In genomic region chr15:77858677-77859490, GRCh38 we compare ENCODE assay signal across 16 cellular contexts.
A peak's percentile ranks its signal among the peaks of the same experiment; 100 is the strongest.
DNase-seq lines count a peak whose midpoint lies in the region; ATAC-seq and TF ChIP-seq lines count a peak whose summit lies in the region.
"Had no signal": no experiment of that assay in that cellular context is flagged by ENCODE, and none has a peak within 500 bp of the region (broad histone marks: within the 10 kb centered on the region; RNA-seq: fewer than 3 reads in every experiment).

No MANE protein-coding gene starts in this region.

- H3K9me3 ChIP-seq in BLaER1 treated with 17β-estradiol and CSF1 and Interleukin-3, amounts not matched to agents 10 nM and 100 nM (replicated peaks in 1 of 11) = no peaks in the 10 kb centered on the region
- no peaks in the 10 kb centered on the region for H3K9me3 ChIP-seq in HCT116 (ENCODE audit: control insufficient read depth in 1 of 2, insufficient read depth in 1 of 2, low read depth in 1 of 2, low read length in 2 of 2)
- no peaks in the 10 kb centered on the region for H3K9me3 ChIP-seq in OCI-LY3 (ENCODE audit: insufficient read depth, low read length)
- no peaks in the 10 kb centered on the region for H3K9me3 ChIP-seq in right lobe of liver
- H3K9me3 ChIP-seq: BE2C, HAP-1, vagina had no signal

- H3K4me3 ChIP-seq in BLaER1 treated with 17β-estradiol and CSF1 and Interleukin-3, amounts not matched to agents 10 nM and 100 nM = no peak overlapping the region
- H3K4me3 ChIP-seq in HCT116 (replicated peaks in 1 of 2; ENCODE audit: low read depth in 1 of 2, low read length in 2 of 2) (no peak overlapping the region), OCI-LY3 (ENCODE audit: low read length) (peak overlapping the region; percentile 75), right lobe of liver (no peak overlapping the region)
- H3K4me3 ChIP-seq: HAP-1, vagina had no signal

- no TSS peak for BruUV-seq in HCT116 (replicated peaks; lab: Mats Ljungman, UMichigan)

- TF ChIP-seq RAD21 in HCT116 (IDR thresholded peaks at IDR 0.05; ENCODE audit: low read depth) = no peak

- H3K27me3 ChIP-seq in BLaER1 treated with 17β-estradiol and CSF1 and Interleukin-3, amounts not matched to agents 10 nM and 100 nM = no peaks in the 10 kb centered on the region; a peak in 1 of 22 replicates
- H3K27me3 ChIP-seq in HCT116 (ENCODE audit: insufficient read depth, low read length) = peaks cover 16% of the 10 kb centered on the region; the same call in 1 of the 2 replicates
- H3K27me3 ChIP-seq in OCI-LY3 (ENCODE audit: low read depth, low read length) = peaks cover 9% of the 10 kb centered on the region; the same call in 1 of the 2 replicates
- no peaks in the 10 kb centered on the region for H3K27me3 ChIP-seq in right lobe of liver
- H3K27me3 ChIP-seq: BE2C, vagina had no signal

- RAD21 ChIA-PET in HCT116 (lab: Charles Lee; ENCODE audit: low non-redundant PET in 1 of 2, low total read pairs in 2 of 2, uncharacterized antibody in 2 of 2, unreplicated experiment in 2 of 2) = no interaction called here

- H3K9me2 ChIP-seq in HCT116 (ENCODE audit: insufficient read depth) = no peaks in the 10 kb centered on the region

- intact Hi-C loops in HCT116 (cut with micrococcal nuclease) = no loop called here
- intact Hi-C loops in right lobe of liver (cut with DNase I) = no loop called here

- H4K20me1 ChIP-seq in BLaER1 treated with 17β-estradiol and CSF1 and Interleukin-3, amounts not matched to agents 10 nM and 100 nM = no peaks in the 10 kb centered on the region; a peak in 1 of 22 replicates
- no peaks in the 10 kb centered on the region for H4K20me1 ChIP-seq in HCT116 (ENCODE audit: insufficient read depth)
- no peaks in the 10 kb centered on the region for H4K20me1 ChIP-seq in OCI-LY3 (ENCODE audit: insufficient read depth, low read length)

- TF ChIP-seq POLR2A in HCT116 (IDR thresholded peaks at IDR 0.05; ENCODE audit: borderline replicate concordance, extremely low read depth, insufficient read depth, insufficient read length) = peak; percentile 85
- TF ChIP-seq POLR2A in right lobe of liver (IDR thresholded peaks at IDR 0.05) = no peak
- no peak for TF ChIP-seq POLR2A in erythroblast (IDR thresholded peaks at IDR 0.05; ENCODE audit: low read length)

- no peak for TF ChIP-seq CTCF in HCT116 (IDR thresholded peaks at IDR 0.05 in 2 of 3, conservative IDR thresholded peaks at IDR 0.05 in 1 of 3; ENCODE audit: borderline replicate concordance in 1 of 3, insufficient read depth in 1 of 3, low read depth in 2 of 3, low read length in 2 of 3)
- no peak for TF ChIP-seq CTCF in OCI-LY3 (IDR thresholded peaks at IDR 0.05; ENCODE audit: low read depth, low read length)
- TF ChIP-seq CTCF in right lobe of liver (IDR thresholded peaks at IDR 0.05) = no peak

- WGBS in right lobe of liver (ENCODE audit: insufficient coverage, low coverage, low lambda C conversion rate, missing lambda C conversion rate) = 66% methylated on average over 8 of the region's 11 CpGs

- DNase-seq in HCT116 (ENCODE audit: low read depth, low spot score) (no peak), right lobe of liver (peak in 2 of 3 donors; percentile 27 to 35), activated gamma-delta T cell treated with Interleukin-2 at 50 U/mL for 16 hours (no peak), erythroblast (lab: John Stamatoyannopoulos, UW) (no peak)
- no peak for DNase-seq in activated naive CD4-positive, alpha-beta T cell (lab: John Stamatoyannopoulos, UW)
- DNase-seq: activated CD4-positive, alpha-beta T cell treated with anti-CD3 and anti-CD28 coated beads, Interleukin-2, amount 10 ng/mL, durations not matched to agents 24 days and 14 days; activated naive CD8-positive, alpha-beta T cell treated with anti-CD3 and anti-CD28 coated beads, Interleukin-2, amount 50 U/mL, for 24 hours; activated T-cell treated with anti-CD3 and anti-CD28 coated beads, Interleukin-2, amount 50 U/mL, for 4 hours; BE2C; NCI-H1436 treated with DMSO at 0.1 percent for 48 hours; NCI-H524 treated with DMSO at 0.1 percent for 48 hours had no signal

- H3K27ac ChIP-seq in BLaER1 treated with 17β-estradiol and CSF1 and Interleukin-3, amounts not matched to agents 10 nM and 100 nM = peak overlapping the region in 5 of 11 experiments; percentile 46 to 63 (median 58); a peak in 10 of 22 replicates
- H3K27ac ChIP-seq in HCT116 (ENCODE audit: low read depth, low read length) (no peak overlapping the region), OCI-LY3 (ENCODE audit: low read length) (peak overlapping the region; percentile 79), right lobe of liver (no peak overlapping the region)
- H3K27ac ChIP-seq: vagina had no signal

- no peak overlapping the region for H2AFZ ChIP-seq in HCT116 (ENCODE audit: low read depth, low read length, poor library complexity, severe bottlenecking)
- peak overlapping the region; percentile 44 for H2AFZ ChIP-seq in OCI-LY3 (ENCODE audit: low read depth, low read length)

- CTCF ChIA-PET in HCT116 (lab: Charles Lee) = no interaction called here

- H3K9ac ChIP-seq in BLaER1 treated with 17β-estradiol and CSF1 and Interleukin-3, amounts not matched to agents 10 nM and 100 nM = peak overlapping the region in 1 of 11 experiments; percentile 41; a peak in 1 of 22 replicates
- no peak overlapping the region for H3K9ac ChIP-seq in HCT116 (ENCODE audit: low read length)
- peak overlapping the region; percentile 67 for H3K9ac ChIP-seq in OCI-LY3 (ENCODE audit: low read length)

- H3K4me2 ChIP-seq in BLaER1 treated with 17β-estradiol and CSF1 and Interleukin-3, amounts not matched to agents 10 nM and 100 nM = peak overlapping the region in 9 of 11 experiments; percentile 10 to 92 (median 62); a peak in 14 of 22 replicates
- H3K4me2 ChIP-seq in HCT116 (ENCODE audit: low read length) (no peak overlapping the region), OCI-LY3 (ENCODE audit: low read length) (peak overlapping the region; percentile 93)

- H3K79me2 ChIP-seq in HCT116 (ENCODE audit: insufficient read depth, low read length) = no peaks in the 10 kb centered on the region
- no peaks in the 10 kb centered on the region for H3K79me2 ChIP-seq in OCI-LY3 (ENCODE audit: low read length)

- H3K36me3 ChIP-seq in BLaER1 treated with 17β-estradiol and CSF1 and Interleukin-3, amounts not matched to agents 10 nM and 100 nM = no peaks in the 10 kb centered on the region
- H3K36me3 ChIP-seq in HCT116 (ENCODE audit: control insufficient read depth in 1 of 2, insufficient read depth in 2 of 2, low read length in 2 of 2) (no peaks in the 10 kb centered on the region), OCI-LY3 (replicated peaks; ENCODE audit: low read depth, low read length) (no peaks in the 10 kb centered on the region), right lobe of liver (no peaks in the 10 kb centered on the region)
- H3K36me3 ChIP-seq: BE2C, HAP-1, vagina had no signal

- ATAC-seq in HCT116 = peak; percentile 17; the same call in 1 of the 2 replicates
- ATAC-seq in right lobe of liver = no peak
- no peak for ATAC-seq in HG02938 (IDR thresholded peaks at IDR 0.05; ENCODE audit: unreplicated experiment)
- ATAC-seq: activated naive CD8-positive, alpha-beta T cell treated with anti-CD3 and anti-CD28 coated beads, Interleukin-2, amount 50 U/mL, for 24 hours; activated T-cell treated with anti-CD3 and anti-CD28 coated beads, Interleukin-2, amount 50 U/mL, for 4 hours had no signal

- peaks cover 19 to 37% (median 30%) of the 10 kb centered on the region in 10 experiments for H3K4me1 ChIP-seq in BLaER1 treated with 17β-estradiol and CSF1 and Interleukin-3, amounts not matched to agents 10 nM and 100 nM
- H3K4me1 ChIP-seq in HCT116 (ENCODE audit: control insufficient read depth in 1 of 2, insufficient read depth in 2 of 2, low read length in 2 of 2) = peaks cover 0 to 6% of the 10 kb centered on the region in 2 experiments; a peak in 1 of 4 replicates
- peaks cover 29% of the 10 kb centered on the region for H3K4me1 ChIP-seq in OCI-LY3 (ENCODE audit: low read length)
- H3K4me1 ChIP-seq in right lobe of liver = no peaks in the 10 kb centered on the region
- H3K4me1 ChIP-seq: BE2C, HAP-1, vagina had no signal

- POLR2A ChIA-PET in HCT116 (lab: Charles Lee) = no interaction called here

TF ChIP-seq in HCT116, 20 proteins besides CTCF, POLR2A, EP300 and RAD21:
- TF ChIP-seq YY1 (IDR thresholded peaks at IDR 0.05; ENCODE audit: extremely low read depth, insufficient replicate concordance, low read depth, low read length) (no peak), REST (IDR thresholded peaks at IDR 0.05; ENCODE audit: low read depth) (no peak), POLR2AphosphoS5 (IDR thresholded peaks at IDR 0.05; ENCODE audit: low read depth, low read length) (no peak), JUND (IDR thresholded peaks at IDR 0.05) (no peak), SRF (IDR thresholded peaks at IDR 0.05; ENCODE audit: low read depth) (no peak), CBX3 (IDR thresholded peaks at IDR 0.05; ENCODE audit: low read depth) (no peak), ATF3 (IDR thresholded peaks at IDR 0.05) (no peak)
TF ChIP-seq in HCT116: peak in this region for 0.

Comparison
In these comparisons a context has a peak if more than half of its experiments do, and no peak if none do; other contexts are left out.
1. DNase-seq: peak in right lobe of liver (2 of 3); none in HCT116 (single experiment), activated gamma-delta T cell treated with Interleukin-2 at 50 U/mL for 16 hours (single experiment), activated naive CD4-positive, alpha-beta T cell (0 of 4) and erythroblast (0 of 2).